ENCODE assay signal across 16 cellular contexts in genomic region chr3:184346480-184346879, GRCh38. TPM values are rescaled to one million over a fixed set of nuclear protein-coding genes. Genes with fewer than 3 reads are reported as not detected.
"Had no signal": no experiment of that assay in that cellular context is flagged by ENCODE, and none has a peak within 500 bp of the region (broad histone marks: within the 10 kb centered on the region; RNA-seq: fewer than 3 reads in every experiment).

No MANE protein-coding gene starts in this region.

- H3K4me3 ChIP-seq: heart left ventricle, left lung, suprapubic skin had no signal

- DNase-seq: activated B cell treated with CpG ODN at 0.5 μM for 24 hours; activated CD4-positive, alpha-beta T cell treated with anti-CD3 and anti-CD28 coated beads for 48 hours; activated CD8-positive, alpha-beta memory T cell treated with anti-CD3 and anti-CD28 coated beads, Interleukin-2, amount 50 U/mL, for 4 hours; activated CD8-positive, alpha-beta T cell treated with anti-CD3 and anti-CD28 coated beads, Interleukin-2, amount 10 ng/mL, durations not matched to agents 7 days and 5 days; activated gamma-delta T cell; activated T-cell treated with anti-CD3 and anti-CD28 coated beads, Interleukin-2, amount 50 U/mL, for 48 hours; brain microvascular endothelial cell; effector memory CD8-positive, alpha-beta T cell; heart left ventricle; mesendoderm; stimulated activated naive CD8-positive, alpha-beta T cell treated with anti-CD3 and anti-CD28 coated beads, Interleukin-15, Interleukin-2, amounts not matched to agents 100 U/mL and 50 U/mL, for 24 hours had no signal

- H3K27me3 ChIP-seq: brain microvascular endothelial cell, heart left ventricle, left lung, suprapubic skin had no signal

- H3K27ac ChIP-seq: brain microvascular endothelial cell, left lung, suprapubic skin had no signal

- ATAC-seq: effector memory CD8-positive, alpha-beta T cell had no signal

- H3K9me3 ChIP-seq: heart left ventricle, left lung, suprapubic skin had no signal

- H3K36me3 ChIP-seq: brain microvascular endothelial cell had no signal

RNA-seq across cellular contexts. Expression of gene THPO, which starts 31.5 kb away (rescaled TPM):
- total RNA-seq: activated B cell treated with CpG ODN at 0.5 μM for 24 hours; activated CD8-positive, alpha-beta T cell treated with anti-CD3 and anti-CD28 coated beads, Interleukin-2, amount 10 ng/mL, durations not matched to agents 7 days and 5 days; epithelial cell of proximal tubule; natural killer cell treated with Interleukin-12 subunit alpha and Interleukin-12 subunit beta and Interleukin-15 and Interleukin-18, amount 100 ng/mL, for 72 hours; occipital lobe had no signal
